In genomic region chr10:119028900-119029612, GRCh38 we compare ENCODE assay signal across 8 cellular contexts.
DNase-seq lines count a peak whose midpoint lies in the region; ATAC-seq and TF ChIP-seq lines count a peak whose summit lies in the region.

No MANE protein-coding gene starts in this region.

- ATAC-seq in GM18511 (IDR thresholded peaks at IDR 0.05; ENCODE audit: unreplicated experiment) (peak; percentile 62), HG03064 (IDR thresholded peaks at IDR 0.05; ENCODE audit: low read depth, unreplicated experiment) (peak; percentile 59)

- no peak for TF ChIP-seq CTCF in choroid plexus epithelial cell (conservative IDR thresholded peaks at IDR 0.05; ENCODE audit: low read depth, low read length)

- H3K27me3 ChIP-seq in layer of hippocampus (ENCODE audit: control insufficient read depth, insufficient read depth, low read length): no peaks in the 10 kb centered on the region

- peak overlapping the region; percentile 80 for H3K27ac ChIP-seq in layer of hippocampus (ENCODE audit: low read depth, low read length)

- peak; percentile 89 for DNase-seq in 8988T
- DNase-seq in NCI-H2227 (lab: John Stamatoyannopoulos, UW; ENCODE audit: unreplicated experiment): peak; percentile 97
- DNase-seq in activated CD4-positive, alpha-beta T cell treated with anti-CD3 and anti-CD28 coated beads for 4 hours: peak; percentile 81 to 82
- peak; percentile 90 for DNase-seq in choroid plexus epithelial cell (ENCODE audit: low read depth)
- peak; percentile 55 to 65 for DNase-seq in stimulated activated CD4-positive, alpha-beta T cell treated with anti-CD3 and anti-CD28 coated beads, Interleukin-15, amount 100 ng/mL, for 48 hours (ENCODE audit: low read depth in 2 of 2)

- peak overlapping the region; percentile 57 for H3K4me3 ChIP-seq in choroid plexus epithelial cell (ENCODE audit: low read depth, low read length)

Comparison
In these comparisons a context has a peak if more than half of its experiments do, and no peak if none do; other contexts are left out.
1. Peak in every context shown above with its lines: DNase-seq, ATAC-seq, H3K4me3 ChIP-seq and H3K27ac ChIP-seq.